Comparison of ENCODE assay signal across 23 cellular contexts in genomic region chr3:62911531-62911930, GRCh38. TPM values are rescaled to one million over a fixed set of nuclear protein-coding genes. Genes with fewer than 3 reads are reported as not detected.
"Had no signal": no experiment of that assay in that cellular context is flagged by ENCODE, and none has a peak within 500 bp of the region (broad histone marks: within the 10 kb centered on the region; RNA-seq: fewer than 3 reads in every experiment).

No MANE protein-coding gene starts in this region.

- DNase-seq: effector memory CD8-positive, alpha-beta T cell; foreskin keratinocyte; kidney; left cardiac atrium; left ventricle myocardium inferior; lower lobe of right lung; midbrain; occipital lobe; pancreas; right cardiac atrium; stimulated activated CD4-positive, alpha-beta T cell treated with anti-CD3 and anti-CD28 coated beads, Interleukin-4, amount 100 ng/mL, for 1 hour; stimulated activated CD8-positive, alpha-beta memory T cell treated with anti-CD3 and anti-CD28 coated beads, Interleukin-4, amount 100 ng/mL, for 48 hours; stimulated activated naive CD8-positive, alpha-beta T cell treated with anti-CD3 and anti-CD28 coated beads, Interleukin-15, amount 100 ng/mL, for 72 hours; testis had no signal

- H3K27ac ChIP-seq: epithelial cell of prostate, esophagus muscularis mucosa, foreskin keratinocyte, left ventricle myocardium inferior, lower lobe of right lung, pancreas, testis, tibial nerve had no signal

- H3K27me3 ChIP-seq: esophagus muscularis mucosa, foreskin keratinocyte, pancreas, testis, tibial nerve had no signal

- FAIRE-seq: colon, kidney, pancreas had no signal

- H3K27me3 Mint-ChIP-seq: dendritic cell treated with granulocyte-macrophage colony-stimulating factor and Interleukin-4, amounts not matched to agents 40 ng/mL and 50 ng/mL, for 4 days; effector memory CD8-positive, alpha-beta T cell; memory B cell; natural killer cell treated with Interleukin-12 subunit alpha and Interleukin-12 subunit beta and Interleukin-15 and Interleukin-18, amount 100 ng/mL, for 72 hours; progenitor cell of endocrine pancreas had no signal

- H3K9me3 ChIP-seq: esophagus muscularis mucosa, lower lobe of right lung, pancreas, testis had no signal

- ATAC-seq: effector memory CD8-positive, alpha-beta T cell; foreskin keratinocyte; left cardiac atrium; lower lobe of right lung; natural killer cell treated with Interleukin-12 subunit alpha and Interleukin-12 subunit beta and Interleukin-15 and Interleukin-18, amount 100 ng/mL, for 72 hours; pancreas; right cardiac atrium; stimulated activated effector memory CD8-positive, alpha-beta T cell treated with anti-CD3 and anti-CD28 coated beads, Interleukin-12 subunit alpha, Interleukin-12 subunit beta, amount 100 ng/mL, for 72 hours; stimulated activated naive CD8-positive, alpha-beta T cell treated with anti-CD3 and anti-CD28 coated beads, Interleukin-15, amount 100 ng/mL, for 72 hours had no signal

- H3K4me3 ChIP-seq: esophagus muscularis mucosa, left ventricle myocardium inferior, lower lobe of right lung, pancreas, testis, tibial nerve had no signal

- H3K36me3 ChIP-seq: esophagus muscularis mucosa, left ventricle myocardium inferior, lower lobe of right lung, pancreas, tibial nerve had no signal

- H3K4me1 ChIP-seq: esophagus muscularis mucosa, foreskin keratinocyte, left ventricle myocardium inferior, lower lobe of right lung, pancreas, testis, tibial nerve had no signal

- H3K9me3 Mint-ChIP-seq: dendritic cell treated with granulocyte-macrophage colony-stimulating factor and Interleukin-4, amounts not matched to agents 40 ng/mL and 50 ng/mL, for 4 days had no signal

- H3K27ac Mint-ChIP-seq: dendritic cell treated with granulocyte-macrophage colony-stimulating factor and Interleukin-4, amounts not matched to agents 40 ng/mL and 50 ng/mL, for 4 days; effector memory CD8-positive, alpha-beta T cell; memory B cell; natural killer cell treated with Interleukin-12 subunit alpha and Interleukin-12 subunit beta and Interleukin-15 and Interleukin-18, amount 100 ng/mL, for 72 hours; progenitor cell of endocrine pancreas; stimulated activated effector memory CD8-positive, alpha-beta T cell treated with anti-CD3 and anti-CD28 coated beads, Interleukin-12 subunit alpha, Interleukin-12 subunit beta, amount 100 ng/mL, for 72 hours; stimulated activated naive CD8-positive, alpha-beta T cell treated with anti-CD3 and anti-CD28 coated beads, Interleukin-15, amount 100 ng/mL, for 72 hours had no signal

- H3K36me3 Mint-ChIP-seq: memory B cell; natural killer cell treated with Interleukin-12 subunit alpha and Interleukin-12 subunit beta and Interleukin-15 and Interleukin-18, amount 100 ng/mL, for 72 hours; stimulated activated effector memory CD8-positive, alpha-beta T cell treated with anti-CD3 and anti-CD28 coated beads, Interleukin-12 subunit alpha, Interleukin-12 subunit beta, amount 100 ng/mL, for 72 hours had no signal

- H3K4me1 Mint-ChIP-seq: memory B cell; stimulated activated effector memory CD8-positive, alpha-beta T cell treated with anti-CD3 and anti-CD28 coated beads, Interleukin-12 subunit alpha, Interleukin-12 subunit beta, amount 100 ng/mL, for 72 hours; stimulated activated naive CD8-positive, alpha-beta T cell treated with anti-CD3 and anti-CD28 coated beads, Interleukin-15, amount 100 ng/mL, for 72 hours had no signal

- H3K4me3 Mint-ChIP-seq: dendritic cell treated with granulocyte-macrophage colony-stimulating factor and Interleukin-4, amounts not matched to agents 40 ng/mL and 50 ng/mL, for 4 days; effector memory CD8-positive, alpha-beta T cell; memory B cell; natural killer cell treated with Interleukin-12 subunit alpha and Interleukin-12 subunit beta and Interleukin-15 and Interleukin-18, amount 100 ng/mL, for 72 hours; stimulated activated effector memory CD8-positive, alpha-beta T cell treated with anti-CD3 and anti-CD28 coated beads, Interleukin-12 subunit alpha, Interleukin-12 subunit beta, amount 100 ng/mL, for 72 hours; stimulated activated naive CD8-positive, alpha-beta T cell treated with anti-CD3 and anti-CD28 coated beads, Interleukin-15, amount 100 ng/mL, for 72 hours had no signal

RNA-seq across cellular contexts. Expression of gene CADPS, which starts 36.3 kb away (rescaled TPM):
- total RNA-seq: natural killer cell treated with Interleukin-12 subunit alpha and Interleukin-12 subunit beta and Interleukin-15 and Interleukin-18, amount 100 ng/mL, for 72 hours had no signal
